Comparison of ENCODE assay signal across 8 cellular contexts in the genomic region with DNA sequence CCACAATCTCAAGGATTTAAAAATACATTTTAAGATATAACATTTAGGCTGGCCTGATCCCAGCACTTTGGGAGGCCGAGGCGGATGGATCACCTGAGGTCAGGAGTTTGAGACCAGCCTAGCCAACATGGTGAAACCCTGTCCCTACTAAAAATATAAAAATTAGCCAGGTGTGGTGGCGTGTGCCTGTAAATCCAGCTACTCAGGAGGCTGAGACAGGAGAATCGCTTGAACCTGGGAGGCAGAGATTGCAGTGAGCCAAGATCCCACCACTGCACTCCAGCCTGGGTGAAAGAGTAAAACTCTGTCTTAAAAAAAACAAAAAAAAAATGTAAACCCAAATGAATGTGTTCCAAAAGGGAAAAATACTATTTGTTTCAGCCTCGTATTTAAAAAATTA.
A peak's percentile ranks its signal among the peaks of the same experiment; 100 is the strongest.
DNase-seq lines count a peak whose midpoint lies in the region; ATAC-seq, FAIRE-seq and TF ChIP-seq lines count a peak whose summit lies in the region.
"Not testable (repeated sequence)": the region's sequence is repeated elsewhere in the genome, so short reads cannot be mapped to it uniquely, and the experiment has no call there.

No MANE protein-coding gene starts in this region.

- H4K20me1 ChIP-seq in HCT116 (ENCODE audit: insufficient read depth); hepatocyte (ENCODE audit: insufficient read depth, poor library complexity, severe bottlenecking); HepG2 (ENCODE audit: insufficient read depth, low read length): not testable (repeated sequence)

- not testable (repeated sequence) for DNase-seq in A549 (ENCODE audit: low read depth in 1 of 2, low spot score in 1 of 2); HCT116 (ENCODE audit: low read depth, low spot score); hepatocyte (ENCODE audit: low spot score); HepG2 (ENCODE audit: low spot score); right lobe of liver

- POLR2A ChIA-PET in A549 (lab: Yijun Ruan, JAX): not testable (repeated sequence)
- POLR2A ChIA-PET in HCT116 (lab: Charles Lee) (interaction anchor here (1.9 to 2.1 kb wide), 2 partner anchors 17 to 33 kb away, joined by 4 to 7 read pairs; no protein-coding TSS in a partner anchor), HepG2 (lab: Yijun Ruan, JAX) (interaction anchor here (1.9 to 2.7 kb wide), 2 partner anchors 40 to 120 kb away, joined by 4 to 12 read pairs; no protein-coding TSS in a partner anchor)

- not testable (repeated sequence) for H3K27me3 ChIP-seq in HCT116 (ENCODE audit: insufficient read depth, low read length); hepatocyte; HepG2 (ENCODE audit: control insufficient read depth in 1 of 2, insufficient read depth in 2 of 2, low read length in 2 of 2); liver (ENCODE audit: control insufficient read depth in 4 of 4, insufficient read depth in 4 of 4, low read length in 3 of 4); right lobe of liver

- TF ChIP-seq CTCF in 22Rv1 (IDR thresholded peaks at IDR 0.05); A549 (IDR thresholded peaks at IDR 0.05); HCT116 (IDR thresholded peaks at IDR 0.05 in 2 of 3, conservative IDR thresholded peaks at IDR 0.05 in 1 of 3; ENCODE audit: borderline replicate concordance in 1 of 3, insufficient read depth in 1 of 3, low read depth in 2 of 3, low read length in 2 of 3); VCaP (conservative IDR thresholded peaks at IDR 0.05); hepatocyte (IDR thresholded peaks at IDR 0.05; ENCODE audit: poor library complexity); HepG2 (CRISPR knock-in tag; IDR thresholded peaks at IDR 0.05); liver (IDR thresholded peaks at IDR 0.05; ENCODE audit: low read depth, low read length, missing input control); right lobe of liver (IDR thresholded peaks at IDR 0.05): not testable (repeated sequence)

- not testable (repeated sequence) for H3K9me2 ChIP-seq in HCT116 (ENCODE audit: insufficient read depth); hepatocyte (replicated peaks; ENCODE audit: insufficient read depth)

- TF ChIP-seq POLR2A in A549 (IDR thresholded peaks at IDR 0.05; ENCODE audit: low read length); HCT116 (IDR thresholded peaks at IDR 0.05; ENCODE audit: borderline replicate concordance, extremely low read depth, insufficient read depth, insufficient read length); HepG2 (IDR thresholded peaks at IDR 0.05; ENCODE audit: insufficient read depth in 1 of 2, low read depth in 2 of 2, low read length in 2 of 2); right lobe of liver (IDR thresholded peaks at IDR 0.05): not testable (repeated sequence)

- H3K9me3 ChIP-seq in A549; HCT116 (ENCODE audit: control insufficient read depth in 1 of 2, insufficient read depth in 1 of 2, low read depth in 1 of 2, low read length in 2 of 2); hepatocyte (ENCODE audit: low read depth); HepG2 (ENCODE audit: low read length); liver (ENCODE audit: control insufficient read depth in 4 of 4, low read length in 3 of 4); right lobe of liver: not testable (repeated sequence)

- not testable (repeated sequence) for BruUV-seq in HCT116 (replicated peaks; lab: Mats Ljungman, UMichigan); HepG2 (replicated peaks; lab: Mats Ljungman, UMichigan)

- H3K9ac ChIP-seq in HCT116 (ENCODE audit: low read length) (peak overlapping the region; percentile 62), HepG2 (ENCODE audit: insufficient read depth, low read depth, low read length) (peak overlapping the region; percentile 50)
- not testable (repeated sequence) for H3K9ac ChIP-seq in liver (ENCODE audit: low read depth in 1 of 2, low read length in 2 of 2)

- FAIRE-seq in A549 (lab: Jason Lieb, UNC); HepG2 (lab: Jason Lieb, UNC): not testable (repeated sequence)

- TF ChIP-seq RAD21 in A549 (conservative IDR thresholded peaks at IDR 0.05 in 1 of 2, IDR thresholded peaks at IDR 0.05 in 1 of 2); HCT116 (IDR thresholded peaks at IDR 0.05; ENCODE audit: low read depth); HepG2 (CRISPR knock-in tag; IDR thresholded peaks at IDR 0.05); liver (IDR thresholded peaks at IDR 0.05): not testable (repeated sequence)

- H3K4me2 ChIP-seq in A549 (peak overlapping the region; percentile 70), HCT116 (ENCODE audit: low read length) (peak overlapping the region; percentile 82), HepG2 (ENCODE audit: low read depth, low read length) (peak overlapping the region; percentile 68)
- not testable (repeated sequence) for H3K4me2 ChIP-seq in hepatocyte

- H3K4me3 ChIP-seq in A549; hepatocyte; HepG2 (replicated peaks in 1 of 3; ENCODE audit: insufficient read depth in 1 of 3, low read depth in 2 of 3, low read length in 3 of 3); liver (ENCODE audit: low read depth in 1 of 3, low read length in 3 of 3); right lobe of liver: not testable (repeated sequence)
- peak overlapping the region in 1 of 2 experiments; percentile 48; a peak in 1 of 4 replicates for H3K4me3 ChIP-seq in HCT116 (replicated peaks in 1 of 2; ENCODE audit: low read depth in 1 of 2, low read length in 2 of 2)

- H3K27ac ChIP-seq in 22Rv1: peak overlapping the region; percentile 54
- peak overlapping the region; percentile 59 to 60; a peak in 4 of 6 replicates for H3K27ac ChIP-seq in A549
- H3K27ac ChIP-seq in HCT116 (ENCODE audit: low read depth, low read length): peak overlapping the region; percentile 76
- H3K27ac ChIP-seq in VCaP: peak overlapping the region; percentile 79
- H3K27ac ChIP-seq in hepatocyte: peak overlapping the region; percentile 2
- H3K27ac ChIP-seq in HepG2 (ENCODE audit: extremely low read length, insufficient read depth, low read length): peak overlapping the region; percentile 92
- H3K27ac ChIP-seq in liver (ENCODE audit: low read depth in 1 of 2, low read length in 2 of 2): peak overlapping the region; percentile 3 to 48
- peak overlapping the region; percentile 66 to 91 (median 87) for H3K27ac ChIP-seq in right lobe of liver

- H3K79me2 ChIP-seq in HCT116 (ENCODE audit: insufficient read depth, low read length); hepatocyte; HepG2 (ENCODE audit: insufficient read depth, low read length): not testable (repeated sequence)

- not testable (repeated sequence) for H2AFZ ChIP-seq in HCT116 (ENCODE audit: low read depth, low read length, poor library complexity, severe bottlenecking); hepatocyte; HepG2 (ENCODE audit: low read length)

- CTCF ChIA-PET in A549 (lab: Yijun Ruan, JAX); HCT116 (lab: Charles Lee); HepG2 (lab: Yijun Ruan, JAX; ENCODE audit: low intra/inter-chr PET ratio, low total read pairs): not testable (repeated sequence)

- WGBS in A549 (ENCODE audit: missing lambda C conversion rate): 87% methylated on average over 5 of the region's 5 CpGs
- 97% methylated on average over 5 of the region's 5 CpGs for WGBS in hepatocyte (ENCODE audit: low lambda C conversion rate, missing lambda C conversion rate)
- WGBS in HepG2 (ENCODE audit: low lambda C conversion rate): 86% methylated on average over 5 of the region's 5 CpGs
- whole genome bisulfite sequencing in liver: 67% methylated on average over 5 of the region's 5 CpGs
- 58% methylated on average over 5 of the region's 5 CpGs for WGBS in right lobe of liver (ENCODE audit: insufficient coverage, low coverage, low lambda C conversion rate, missing lambda C conversion rate)

- RAD21 ChIA-PET in HCT116 (lab: Charles Lee; ENCODE audit: low non-redundant PET in 1 of 2, low total read pairs in 2 of 2, uncharacterized antibody in 2 of 2, unreplicated experiment in 2 of 2): not testable (repeated sequence)

- in situ Hi-C loops in HepG2 (cut with HindIII; ENCODE audit: extremely low pct_ligation_motif_present, low pct_unique_long_range_greater_than_20kb): not testable (repeated sequence)

- H3K4me1 ChIP-seq in A549: peaks cover 27% of the 10 kb centered on the region
- H3K4me1 ChIP-seq in HCT116 (ENCODE audit: control insufficient read depth in 1 of 2, insufficient read depth in 2 of 2, low read length in 2 of 2): peaks cover 63 to 92% of the 10 kb centered on the region in 2 experiments
- H3K4me1 ChIP-seq in hepatocyte (ENCODE audit: insufficient read depth): not testable (repeated sequence)
- peaks cover 65% of the 10 kb centered on the region for H3K4me1 ChIP-seq in HepG2 (ENCODE audit: insufficient read depth, low read length)
- H3K4me1 ChIP-seq in liver (ENCODE audit: control insufficient read depth in 4 of 4, insufficient read depth in 4 of 4, low read length in 3 of 4): peaks cover 0 to 16% (median 10%) of the 10 kb centered on the region in 4 donors
- peaks cover 0 to 38% (median 11%) of the 10 kb centered on the region in 4 donors for H3K4me1 ChIP-seq in right lobe of liver

- not testable (repeated sequence) for TF ChIP-seq EP300 in A549 (IDR thresholded peaks at IDR 0.05); HepG2 (IDR thresholded peaks at IDR 0.05; ENCODE audit: low read depth in 2 of 2, low read length in 2 of 2); HepG2 (CRISPR knock-in tag; IDR thresholded peaks at IDR 0.05; ENCODE audit: borderline replicate concordance)

- not testable (repeated sequence) for ATAC-seq in A549, HepG2
- ATAC-seq in HCT116 (0 out of 2 replicates have a peak, but pooled peaks have one; percentile 9), right lobe of liver (peak in 2 of 4 donors; percentile 15 to 43)

- H3K36me3 ChIP-seq in HCT116 (ENCODE audit: control insufficient read depth in 1 of 2, insufficient read depth in 2 of 2, low read length in 2 of 2); hepatocyte (replicated peaks; ENCODE audit: insufficient read depth, low read depth); HepG2 (replicated peaks in 1 of 2; ENCODE audit: control insufficient read depth in 1 of 2, insufficient read depth in 2 of 2, low read length in 2 of 2); liver (ENCODE audit: control insufficient read depth in 4 of 4, insufficient read depth in 3 of 4, low read depth in 1 of 4, low read length in 3 of 4); right lobe of liver: not testable (repeated sequence)

- intact Hi-C loops in HCT116 (cut with micrococcal nuclease): loop anchor here (2.0 to 5.0 kb wide), 2 partner anchors 41 to 79 kb away; no protein-coding TSS in a partner anchor
- intact Hi-C loops in HepG2 (cut with micrococcal nuclease; ENCODE audit: unreplicated experiment): loop anchor here (2.0 to 5.0 kb wide), 2 partner anchors 39 to 79 kb away; no protein-coding TSS in a partner anchor
- intact Hi-C loops in right lobe of liver (cut with DNase I): not testable (repeated sequence)

Comparison
In these comparisons a context has a peak if more than half of its experiments do, and no peak if none do; other contexts are left out.
1. H3K27ac ChIP-seq: peak in every context shown above with its lines; median percentile 92 in HepG2; 87 in right lobe of liver; 79 in VCaP; 76 in HCT116; 60 in A549; 54 in 22Rv1; 26 in liver; 2 in hepatocyte.